In the genomic region with DNA sequence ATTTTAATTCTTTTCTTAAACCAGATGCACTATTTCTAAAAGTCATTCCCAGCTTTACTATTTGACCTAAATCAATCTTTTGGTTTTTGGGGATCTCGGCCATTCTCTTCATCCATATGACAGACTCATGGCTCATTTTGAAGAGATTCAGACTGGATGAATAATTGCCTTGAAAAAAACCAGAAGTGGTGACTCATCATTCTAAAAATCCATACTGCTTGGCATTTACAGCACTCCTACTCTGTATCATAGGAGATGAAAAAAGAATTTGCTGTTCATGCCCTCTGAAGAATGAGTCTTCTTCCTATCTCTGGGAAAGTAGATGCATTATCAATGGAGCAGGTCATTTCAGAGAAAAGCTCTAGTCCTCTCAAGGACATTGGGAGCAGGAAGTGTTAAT, we compare ENCODE assay signal across 18 cellular contexts.
DNase-seq lines count a peak whose midpoint lies in the region; ATAC-seq and TF ChIP-seq lines count a peak whose summit lies in the region.
"Had no signal": no experiment of that assay in that cellular context is flagged by ENCODE, and none has a peak within 500 bp of the region (broad histone marks: within the 10 kb centered on the region; RNA-seq: fewer than 3 reads in every experiment).

No MANE protein-coding gene starts in this region.

- no peaks in the 10 kb centered on the region for H3K36me3 ChIP-seq in brain microvascular endothelial cell (replicated peaks)
- H3K36me3 ChIP-seq in gastroesophageal sphincter, result no peaks in the 10 kb centered on the region
- H3K36me3 ChIP-seq: right atrium auricular region had no signal

- TF ChIP-seq EP300 in gastroesophageal sphincter (IDR thresholded peaks at IDR 0.05), result no peak

- intact Hi-C loops in Right ventricle myocardium superior (cut with DNase I), result no loop called here

- no peak for TF ChIP-seq POLR2A in gastroesophageal sphincter (IDR thresholded peaks at IDR 0.05)

- no peak for ATAC-seq in Right ventricle myocardium superior (ENCODE audit: poor library complexity)
- no peak for ATAC-seq in gastroesophageal sphincter
- ATAC-seq: body of pancreas, Right ventricle myocardium inferior had no signal

- no peaks in the 10 kb centered on the region for H3K9me3 ChIP-seq in gastroesophageal sphincter
- H3K9me3 ChIP-seq: body of pancreas had no signal

- DNase-seq in EL, result peak; percentile 52
- DNase-seq in NCI-H226, result peak; percentile 58
- DNase-seq in brain microvascular endothelial cell, result peak; percentile 24
- peak; percentile 30 for DNase-seq in kidney tubule cell (ENCODE audit: low spot score)
- DNase-seq in NCI-H524 treated with DMSO at 0.1 percent for 48 hours (lab: John Stamatoyannopoulos, UW), result no peak
- no peak for DNase-seq in Right ventricle myocardium superior
- DNase-seq in NCI-H128 (lab: John Stamatoyannopoulos, UW; ENCODE audit: unreplicated experiment), result no peak
- DNase-seq: activated T-cell treated with anti-CD3 and anti-CD28 coated beads, Interleukin-2, amount 50 U/mL, for 48 hours; body of pancreas; endodermal cell; NCI-H1694 treated with DMSO at 0.1 percent for 48 hours; NCI-H526 treated with DMSO at 0.1 percent for 48 hours; stimulated activated CD4-positive, alpha-beta T cell treated with anti-CD3 and anti-CD28 coated beads, Interleukin-2, amount 100 ng/mL, for 48 hours; T1000 had no signal

- H3K27me3 ChIP-seq in brain microvascular endothelial cell (replicated peaks), result no peaks in the 10 kb centered on the region
- no peaks in the 10 kb centered on the region for H3K27me3 ChIP-seq in gastroesophageal sphincter
- H3K27me3 ChIP-seq: body of pancreas, right atrium auricular region had no signal

- TF ChIP-seq CTCF in brain microvascular endothelial cell (IDR thresholded peaks at IDR 0.05; ENCODE audit: low read depth, low read length, missing control alignments), result no peak
- TF ChIP-seq CTCF in gastroesophageal sphincter (IDR thresholded peaks at IDR 0.05), result no peak

- no peaks in the 10 kb centered on the region for H3K4me1 ChIP-seq in gastroesophageal sphincter
- H3K4me1 ChIP-seq: body of pancreas, right atrium auricular region had no signal

- H3K4me3 ChIP-seq in brain microvascular endothelial cell (ENCODE audit: low read depth, low read length) (no peak overlapping the region), gastroesophageal sphincter (no peak overlapping the region)
- H3K4me3 ChIP-seq: body of pancreas, right atrium auricular region had no signal

- no peak overlapping the region for H3K27ac ChIP-seq in brain microvascular endothelial cell
- no peak overlapping the region for H3K27ac ChIP-seq in gastroesophageal sphincter
- H3K27ac ChIP-seq: body of pancreas, C4-2B, right atrium auricular region had no signal

- 0% methylated on average over 1 of the region's 1 CpG; no CpG with 5 or more reads in 1 of the 2 donors for WGBS in gastroesophageal sphincter (ENCODE audit: low coverage in 1 of 2), 2 donors

- in situ Hi-C loops in brain microvascular endothelial cell (cut with HindIII; ENCODE audit: low pct_ligation_motif_present, low sequenced_read_pairs), result no loop called here

Comparison
In these comparisons a context has a peak if more than half of its experiments do, and no peak if none do; other contexts are left out.
1. DNase-seq: peak in EL (single experiment), NCI-H226 (single experiment), brain microvascular endothelial cell (single experiment) and kidney tubule cell (single experiment); none in NCI-H524 treated with DMSO at 0.1 percent for 48 hours (single experiment), Right ventricle myocardium superior (single experiment) and NCI-H128 (single experiment).